ENCODE assay signal across 8 cellular contexts in genomic region chr11:77066229-77067023, GRCh38. TPM values are rescaled to one million over a fixed set of nuclear protein-coding genes. Genes with fewer than 3 reads are reported as not detected.
A peak's percentile ranks its signal among the peaks of the same experiment; 100 is the strongest.
DNase-seq lines count a peak whose midpoint lies in the region; ATAC-seq, FAIRE-seq and TF ChIP-seq lines count a peak whose summit lies in the region.

Gene CAPN5, plus strand, starts transcription at chr11:77066971. Its CDS starts 17,916 bp downstream, at chr11:77084887.

- H3K9ac ChIP-seq in kidney (ENCODE audit: low read length in 2 of 2): peak within 1 kb of the TSS; percentile 71 to 88

- H3K36me3 ChIP-seq in kidney (ENCODE audit: control insufficient read depth in 1 of 2, insufficient read depth in 2 of 2, low read length in 2 of 2): no peaks in the 10 kb centered on the region

- POLR2A ChIA-PET in AG04450 (lab: Yijun Ruan, JAX): interaction anchor here (0.9 to 1.4 kb wide), 3 partner anchors 14 to 25 kb away, joined by 6 to 10 read pairs (median 6); no protein-coding TSS in a partner anchor

- DNase-seq in AG04450 (ENCODE audit: low read depth, low spot score): peak; percentile 76
- DNase-seq in NCI-H2196 treated with DMSO at 0.1 percent for 48 hours (lab: John Stamatoyannopoulos, UW; ENCODE audit: unreplicated experiment): peak; percentile 60
- peak; percentile 66 to 82 (median 70) for DNase-seq in activated CD4-positive, CD25-positive, alpha-beta regulatory T cell (lab: John Stamatoyannopoulos, UW)
- DNase-seq in central memory CD4-positive, alpha-beta T cell: peak; percentile 83
- peak; percentile 97 for DNase-seq in kidney
- DNase-seq in stimulated activated CD4-positive, alpha-beta T cell treated with anti-CD3 and anti-CD28 coated beads, Interleukin-12 subunit alpha, Interleukin-12 subunit beta, amount 100 ng/mL, for 48 hours (ENCODE audit: low read depth in 2 of 3, low spot score in 1 of 3): peak; percentile 65 to 81 (median 73)

- no peak for FAIRE-seq in kidney (lab: Jason Lieb, UNC)

- peak; percentile 92 for ATAC-seq in GM18867 (IDR thresholded peaks at IDR 0.05; ENCODE audit: unreplicated experiment)
- peak; percentile 76 for ATAC-seq in HG03097 (IDR thresholded peaks at IDR 0.05; ENCODE audit: low FRiP score, unreplicated experiment)

- H3K27ac ChIP-seq in AG04450 (ENCODE audit: low read depth, low read length): peak within 1 kb of the TSS; percentile 87
- H3K27ac ChIP-seq in kidney (ENCODE audit: low read depth in 2 of 2, low read length in 2 of 2): peak within 1 kb of the TSS; percentile 88 to 91

- H3K4me3 ChIP-seq in AG04450 (ENCODE audit: low read depth, low read length) (peak within 1 kb of the TSS; percentile 73), kidney (ENCODE audit: low read length in 2 of 2) (peak within 1 kb of the TSS; percentile 71 to 79)

- H3K9me3 ChIP-seq in AG04450 (ENCODE audit: control insufficient read depth, insufficient read depth, low read length): no peaks in the 10 kb centered on the region
- no peaks in the 10 kb centered on the region for H3K9me3 ChIP-seq in kidney (ENCODE audit: control insufficient read depth in 1 of 2, low read length in 2 of 2)

- intact Hi-C loops in kidney (cut with DNase I): no loop called here

- H3K4me1 ChIP-seq in kidney (ENCODE audit: control insufficient read depth in 1 of 2, insufficient read depth in 1 of 2, low read depth in 1 of 2, low read length in 2 of 2): peaks cover 12 to 23% of the 10 kb centered on the region in 2 donors

- TF ChIP-seq CTCF in AG04450 (IDR thresholded peaks at IDR 0.05; ENCODE audit: low read depth, low read length) (peak; percentile 46), kidney (IDR thresholded peaks at IDR 0.05; ENCODE audit: borderline replicate concordance, extremely low read depth, insufficient read depth) (peak; percentile 25)

- no peaks in the 10 kb centered on the region for H3K27me3 ChIP-seq in AG04450 (ENCODE audit: control insufficient read depth, insufficient read depth, low read length)

- CTCF ChIA-PET in AG04450 (lab: Charles Lee): interaction anchor here (0.6 to 3.4 kb wide), 3 partner anchors 22 to 26 kb away, joined by 3 to 20 read pairs (median 3); no protein-coding TSS in a partner anchor

RNA-seq across cellular contexts. Expression of gene CAPN5, which starts in this region (rescaled TPM):
- polyA plus RNA-seq in AG04450 (2011; rRNA removed) (18.6 and 22.8 TPM in 2 replicates), kidney (ENCODE audit: insufficient read depth, low read depth, low replicate concordance) (20.0 TPM)
- polyA minus RNA-seq in AG04450 (2011; rRNA and poly(A)+ RNA removed): 19.5 and 24.8 TPM in 2 replicates
- 36.0 TPM for total RNA-seq in kidney

Comparison
In these comparisons a context has a peak if more than half of its experiments do, and no peak if none do; other contexts are left out.
1. Peak in every context shown above with its lines: DNase-seq, ATAC-seq, H3K4me3 ChIP-seq and H3K27ac ChIP-seq.